17 cellular contexts compared by ENCODE assay signal in the genomic region with DNA sequence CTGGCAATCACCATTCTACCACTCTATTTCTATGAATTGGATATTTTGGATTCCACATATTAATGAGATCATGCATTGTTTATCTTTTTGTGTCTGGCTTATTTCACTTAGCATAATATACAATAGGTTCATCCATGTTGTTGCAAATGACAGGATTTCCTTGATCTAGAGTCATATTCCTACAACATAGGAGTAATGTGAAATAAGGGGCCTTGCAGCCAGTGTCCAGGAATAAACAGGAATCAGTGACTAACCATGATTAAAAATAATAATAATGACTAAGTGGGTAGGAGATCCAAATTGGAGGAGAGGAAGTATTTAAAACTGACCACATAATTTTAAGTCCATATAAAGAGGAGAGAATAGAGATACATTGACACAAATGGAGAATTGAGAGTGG. TPM values are rescaled to one million over a fixed set of nuclear protein-coding genes. Genes with fewer than 3 reads are reported as not detected.
DNase-seq lines count a peak whose midpoint lies in the region; FAIRE-seq and TF ChIP-seq lines count a peak whose summit lies in the region.
"Had no signal": no experiment of that assay in that cellular context is flagged by ENCODE, and none has a peak within 500 bp of the region (broad histone marks: within the 10 kb centered on the region; RNA-seq: fewer than 3 reads in every experiment).

No MANE protein-coding gene starts in this region.

- DNase-seq in HCEC 1CT (peak; percentile 14), bronchial epithelial cell (ENCODE audit: low read depth) (peak; percentile 35), glomerular endothelial cell (ENCODE audit: extremely low read depth, low read depth, low spot score) (peak; percentile 33), HT-29 (ENCODE audit: low spot score) (no peak), posterior cingulate gyrus (no peak), NCI-H345 (lab: John Stamatoyannopoulos, UW) (no peak), MG63 (no peak)
- DNase-seq: CD8-positive, alpha-beta memory T cell; H9; MV-4-11; NCI-H1694 treated with DMSO at 0.1 percent for 48 hours; NCI-H774; RPMI8226; SIG-M5 had no signal

- no peak for FAIRE-seq in bronchial epithelial cell (lab: Jason Lieb, UNC)
- FAIRE-seq: A549 had no signal

- no peaks in the 10 kb centered on the region for H3K9me3 ChIP-seq in MG63
- H3K9me3 ChIP-seq: A549; BLaER1 treated with 17β-estradiol and CSF1 and Interleukin-3, amounts not matched to agents 10 nM and 100 nM had no signal

- H3K4me3 ChIP-seq in bronchial epithelial cell (ENCODE audit: low read depth, low read length), result no peak overlapping the region
- H3K4me3 ChIP-seq in MG63, result no peak overlapping the region
- H3K4me3 ChIP-seq: A549; BLaER1 treated with 17β-estradiol and CSF1 and Interleukin-3, amounts not matched to agents 10 nM and 100 nM had no signal

- peak overlapping the region; percentile 89 for H3K27ac ChIP-seq in 22Rv1
- H3K27ac ChIP-seq: A549; BLaER1 treated with 17β-estradiol and CSF1 and Interleukin-3, amounts not matched to agents 10 nM and 100 nM had no signal

- no peak for TF ChIP-seq CTCF in 22Rv1 (IDR thresholded peaks at IDR 0.05)
- no peak for TF ChIP-seq CTCF in bronchial epithelial cell (IDR thresholded peaks at IDR 0.05; ENCODE audit: insufficient read depth, low read length, severe bottlenecking)

- H3K27me3 ChIP-seq in bronchial epithelial cell (ENCODE audit: control insufficient read depth, insufficient read depth, low read length) (no peaks in the 10 kb centered on the region), MG63 (no peaks in the 10 kb centered on the region; the same call in 1 of the 2 replicates)
- H3K27me3 ChIP-seq: BLaER1 treated with 17β-estradiol and CSF1 and Interleukin-3, amounts not matched to agents 10 nM and 100 nM had no signal

- H3K36me3 ChIP-seq in bronchial epithelial cell (ENCODE audit: control insufficient read depth, insufficient read depth, low read length) (no peaks in the 10 kb centered on the region), MG63 (no peaks in the 10 kb centered on the region)
- H3K36me3 ChIP-seq: BLaER1 treated with 17β-estradiol and CSF1 and Interleukin-3, amounts not matched to agents 10 nM and 100 nM had no signal

- intact Hi-C loops in posterior cingulate gyrus (cut with DNase I), result no loop called here

RNA-seq across cellular contexts. Expression of a gene that starts 49.9 kb away (rescaled TPM):
- 0.26 TPM in 2 replicates for total RNA-seq in bronchial epithelial cell
- 0.35 and 0.58 TPM in 2 replicates for total RNA-seq in glomerular endothelial cell
- total RNA-seq in HT-29 (2014; rRNA removed; shearing (Covaris generic)), result 0.76 and 1.5 TPM in 2 replicates
- total RNA-seq in MG63 (2014; rRNA removed; shearing (Covaris generic); ENCODE audit: low replicate concordance), result not detected in 2 replicates

Comparison
In these comparisons a context has a peak if more than half of its experiments do, and no peak if none do; other contexts are left out.
1. DNase-seq: peak in HCEC 1CT (single experiment), bronchial epithelial cell (single experiment) and glomerular endothelial cell (single experiment); none in HT-29 (single experiment), posterior cingulate gyrus (0 of 10), NCI-H345 (single experiment) and MG63 (single experiment).